24 cellular contexts compared by ENCODE assay signal in genomic region chr16:23981429-23982399, GRCh38.
"Had no signal": no experiment of that assay in that cellular context is flagged by ENCODE, and none has a peak within 500 bp of the region (broad histone marks: within the 10 kb centered on the region; RNA-seq: fewer than 3 reads in every experiment).

No MANE protein-coding gene starts in this region.

- ATAC-seq: activated CD8-positive, alpha-beta T cell treated with anti-CD3 and anti-CD28 coated beads for 36 hours; heart right ventricle; sciatic nerve had no signal

- H3K36me3 Mint-ChIP-seq: activated naive CD4-positive, alpha-beta T cell treated with anti-CD3 and anti-CD28 coated beads, Interleukin-2, amount 10 ng/mL, durations not matched to agents 7 days and 5 days had no signal

- FAIRE-seq: TTC549 had no signal

- H3K4me3 ChIP-seq: esophagus squamous epithelium, heart right ventricle, left ventricle myocardium inferior, lung, ovary, skin epidermis, tibial nerve had no signal

- H3K4me1 ChIP-seq: esophagus squamous epithelium, heart right ventricle, left ventricle myocardium inferior, tibial nerve had no signal

- H3K27ac ChIP-seq: esophagus squamous epithelium, heart right ventricle, left ventricle myocardium inferior, ovary, skin epidermis, tibial nerve, WERI-Rb-1 had no signal

- H3K9me3 Mint-ChIP-seq: activated CD4-positive, alpha-beta T cell treated with anti-CD3 and anti-CD28 coated beads, Interleukin-2, amount 10 ng/mL, durations not matched to agents 7 days and 5 days; activated CD8-positive, alpha-beta T cell treated with anti-CD3 and anti-CD28 coated beads for 36 hours; activated naive CD4-positive, alpha-beta T cell treated with anti-CD3 and anti-CD28 coated beads, Interleukin-2, amount 10 ng/mL, durations not matched to agents 7 days and 5 days; dendritic cell treated with granulocyte-macrophage colony-stimulating factor and Interleukin-4, amounts not matched to agents 40 ng/mL and 50 ng/mL, for 4 days had no signal

- DNase-seq: activated CD4-positive, alpha-beta T cell treated with anti-CD3 and anti-CD28 coated beads for 1 hour; activated CD4-positive, alpha-beta T cell treated with anti-CD3 and anti-CD28 coated beads, Interleukin-2, amount 10 ng/mL, durations not matched to agents 7 days and 5 days; activated CD8-positive, alpha-beta T cell treated with anti-CD3 and anti-CD28 coated beads for 36 hours; activated effector memory CD4-positive, alpha-beta T cell treated with anti-CD3 and anti-CD28 coated beads, Interleukin-2, amount 50 U/mL, for 16 hours; activated naive CD4-positive, alpha-beta T cell treated with anti-CD3 and anti-CD28 coated beads, Interleukin-2, amount 10 ng/mL, durations not matched to agents 7 days and 5 days; amygdala; caudate nucleus; esophagus squamous epithelium; foreskin melanocyte; heart right ventricle; kidney glomerular epithelial cell; left ventricle myocardium inferior; ovary; stimulated activated CD4-positive, alpha-beta T cell treated with anti-CD3 and anti-CD28 coated beads, Interleukin-4, amount 100 ng/mL, for 4 hours; stimulated activated CD8-positive, alpha-beta memory T cell treated with anti-CD3 and anti-CD28 coated beads, Interleukin-4, amount 100 ng/mL, for 48 hours; stimulated activated naive CD4-positive, alpha-beta T cell treated with Interleukin-2 at 50 U/mL for 16 hours; WERI-Rb-1 had no signal

- H3K36me3 ChIP-seq: esophagus squamous epithelium, heart right ventricle, left ventricle myocardium inferior, ovary, tibial nerve, WERI-Rb-1 had no signal

- H3K9me3 ChIP-seq: esophagus squamous epithelium, heart right ventricle, ovary, tibial nerve had no signal

- H3K4me3 Mint-ChIP-seq: activated CD4-positive, alpha-beta T cell treated with anti-CD3 and anti-CD28 coated beads, Interleukin-2, amount 10 ng/mL, durations not matched to agents 7 days and 5 days; activated CD8-positive, alpha-beta T cell treated with anti-CD3 and anti-CD28 coated beads for 36 hours; activated naive CD4-positive, alpha-beta T cell treated with anti-CD3 and anti-CD28 coated beads, Interleukin-2, amount 10 ng/mL, durations not matched to agents 7 days and 5 days; dendritic cell treated with granulocyte-macrophage colony-stimulating factor and Interleukin-4, amounts not matched to agents 40 ng/mL and 50 ng/mL, for 4 days had no signal

- H3K27me3 Mint-ChIP-seq: activated CD4-positive, alpha-beta T cell treated with anti-CD3 and anti-CD28 coated beads, Interleukin-2, amount 10 ng/mL, durations not matched to agents 7 days and 5 days; activated CD8-positive, alpha-beta T cell treated with anti-CD3 and anti-CD28 coated beads for 36 hours; activated naive CD4-positive, alpha-beta T cell treated with anti-CD3 and anti-CD28 coated beads, Interleukin-2, amount 10 ng/mL, durations not matched to agents 7 days and 5 days; dendritic cell treated with granulocyte-macrophage colony-stimulating factor and Interleukin-4, amounts not matched to agents 40 ng/mL and 50 ng/mL, for 4 days had no signal

- H3K27ac Mint-ChIP-seq: activated CD4-positive, alpha-beta T cell treated with anti-CD3 and anti-CD28 coated beads, Interleukin-2, amount 10 ng/mL, durations not matched to agents 7 days and 5 days; activated CD8-positive, alpha-beta T cell treated with anti-CD3 and anti-CD28 coated beads for 36 hours; activated naive CD4-positive, alpha-beta T cell treated with anti-CD3 and anti-CD28 coated beads, Interleukin-2, amount 10 ng/mL, durations not matched to agents 7 days and 5 days; dendritic cell treated with granulocyte-macrophage colony-stimulating factor and Interleukin-4, amounts not matched to agents 40 ng/mL and 50 ng/mL, for 4 days; progenitor cell of endocrine pancreas had no signal

- H3K27me3 ChIP-seq: esophagus squamous epithelium, ovary, tibial nerve had no signal
